9 cellular contexts compared by ENCODE assay signal in the genomic region with DNA sequence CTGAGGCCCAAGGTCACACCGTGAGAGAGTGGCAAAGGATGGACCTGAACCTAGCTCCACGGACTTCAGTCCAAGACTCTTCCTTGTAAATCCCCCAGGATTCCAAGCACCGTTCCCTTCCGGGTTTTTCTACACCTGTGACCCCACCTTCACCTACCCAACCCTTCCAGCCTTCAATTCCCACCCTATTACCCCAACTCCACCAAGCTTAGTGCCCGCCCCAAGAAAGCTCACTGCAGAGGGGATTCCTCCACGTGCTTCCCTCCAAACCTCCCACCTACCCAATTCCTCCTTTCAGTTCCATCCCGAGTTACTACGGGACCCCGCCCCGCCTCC. TPM values are rescaled to one million over a fixed set of nuclear protein-coding genes. Genes with fewer than 3 reads are reported as not detected.
DNase-seq lines count a peak whose midpoint lies in the region; ATAC-seq, FAIRE-seq and TF ChIP-seq lines count a peak whose summit lies in the region.
"Had no signal": no experiment of that assay in that cellular context is flagged by ENCODE, and none has a peak within 500 bp of the region (broad histone marks: within the 10 kb centered on the region; RNA-seq: fewer than 3 reads in every experiment).

No MANE protein-coding gene starts in this region.

- H3K36me3 ChIP-seq in Karpas-422 (ENCODE audit: insufficient read depth, low read length) = peaks cover 25% of the 10 kb centered on the region; the same call in 1 of the 2 replicates
- peaks cover 18% of the 10 kb centered on the region for H3K36me3 ChIP-seq in iPS-18a (ENCODE audit: control insufficient read depth, low read depth, low read length)

- peak; percentile 52 for DNase-seq in NCI-H1694 treated with DMSO at 0.1 percent for 48 hours (lab: John Stamatoyannopoulos, UW)
- no peak for DNase-seq in NCI-H1694 (lab: John Stamatoyannopoulos, UW)
- DNase-seq in Karpas-422 = no peak
- no peak for DNase-seq in activated naive CD8-positive, alpha-beta T cell treated with anti-CD3 and anti-CD28 coated beads, Interleukin-2, amount 10 ng/mL, durations not matched to agents 7 days and 5 days
- no peak for DNase-seq in stimulated activated naive B cell treated with anti-CD40 and anti-IgM and Interleukin-4, amounts not matched to agents 10 μg/mL and 1 μg/mL and 100 μg/mL, for 72 hours
- DNase-seq in GM12891 (ENCODE audit: insufficient read length, low spot score) = no peak
- no peak for DNase-seq in activated CD4-positive, CD25-positive, alpha-beta regulatory T cell (lab: John Stamatoyannopoulos, UW)

- peaks cover 15% of the 10 kb centered on the region for H3K36me3 Mint-ChIP-seq in activated naive CD8-positive, alpha-beta T cell treated with anti-CD3 and anti-CD28 coated beads, Interleukin-2, amount 10 ng/mL, durations not matched to agents 7 days and 5 days
- H3K36me3 Mint-ChIP-seq in stimulated activated naive B cell treated with anti-CD40 and anti-IgM and Interleukin-4, amounts not matched to agents 10 μg/mL and 1 μg/mL and 100 μg/mL, for 72 hours = peaks cover 27 to 53% of the 10 kb centered on the region in 2 donors

- peak overlapping the region; percentile 70 for H3K4me2 ChIP-seq in Karpas-422 (ENCODE audit: low read depth, low read length, poor library complexity, severe bottlenecking)

- peaks cover 25% of the 10 kb centered on the region; the same call in 1 of the 2 replicates for H4K20me1 ChIP-seq in Karpas-422 (ENCODE audit: insufficient read depth, low read depth, low read length)

- peaks cover 29% of the 10 kb centered on the region for H3K4me1 Mint-ChIP-seq in activated naive CD8-positive, alpha-beta T cell treated with anti-CD3 and anti-CD28 coated beads, Interleukin-2, amount 10 ng/mL, durations not matched to agents 7 days and 5 days
- peaks cover 25 to 40% of the 10 kb centered on the region in 2 donors for H3K4me1 Mint-ChIP-seq in stimulated activated naive B cell treated with anti-CD40 and anti-IgM and Interleukin-4, amounts not matched to agents 10 μg/mL and 1 μg/mL and 100 μg/mL, for 72 hours

- H3K9ac ChIP-seq in Karpas-422 (ENCODE audit: low read length) (peak overlapping the region; percentile 94), iPS-18a (ENCODE audit: low read length) (peak overlapping the region; percentile 87)

- peak overlapping the region; percentile 95 for H3K27ac Mint-ChIP-seq in activated naive CD8-positive, alpha-beta T cell treated with anti-CD3 and anti-CD28 coated beads, Interleukin-2, amount 10 ng/mL, durations not matched to agents 7 days and 5 days
- peak overlapping the region; percentile 97 for H3K27ac Mint-ChIP-seq in stimulated activated naive B cell treated with anti-CD40 and anti-IgM and Interleukin-4, amounts not matched to agents 10 μg/mL and 1 μg/mL and 100 μg/mL, for 72 hours

- peaks cover 24% of the 10 kb centered on the region for H3K4me1 ChIP-seq in Karpas-422 (ENCODE audit: low read length)
- H3K4me1 ChIP-seq in iPS-18a (ENCODE audit: control insufficient read depth, low read depth, low read length) = peaks cover 16% of the 10 kb centered on the region

- FAIRE-seq in GM12891 (lab: Jason Lieb, UNC) = no peak

- H3K9me3 Mint-ChIP-seq in activated naive CD8-positive, alpha-beta T cell treated with anti-CD3 and anti-CD28 coated beads, Interleukin-2, amount 10 ng/mL, durations not matched to agents 7 days and 5 days = no peaks in the 10 kb centered on the region
- H3K9me3 Mint-ChIP-seq in stimulated activated naive B cell treated with anti-CD40 and anti-IgM and Interleukin-4, amounts not matched to agents 10 μg/mL and 1 μg/mL and 100 μg/mL, for 72 hours = no peaks in the 10 kb centered on the region

- no peak for ATAC-seq in activated naive CD8-positive, alpha-beta T cell treated with anti-CD3 and anti-CD28 coated beads, Interleukin-2, amount 10 ng/mL, durations not matched to agents 7 days and 5 days (ENCODE audit: low read depth)
- no peak for ATAC-seq in stimulated activated naive B cell treated with anti-CD40 and anti-IgM and Interleukin-4, amounts not matched to agents 10 μg/mL and 1 μg/mL and 100 μg/mL, for 72 hours (replicated peaks)

- H3K4me3 Mint-ChIP-seq in activated naive CD8-positive, alpha-beta T cell treated with anti-CD3 and anti-CD28 coated beads, Interleukin-2, amount 10 ng/mL, durations not matched to agents 7 days and 5 days = peak overlapping the region; percentile 94
- peak overlapping the region; percentile 88 to 90 for H3K4me3 Mint-ChIP-seq in stimulated activated naive B cell treated with anti-CD40 and anti-IgM and Interleukin-4, amounts not matched to agents 10 μg/mL and 1 μg/mL and 100 μg/mL, for 72 hours

- TF ChIP-seq POLR2A in GM12891 (IDR thresholded peaks at IDR 0.05; ENCODE audit: low read depth, low read length) = no peak

- H3K27me3 ChIP-seq in Karpas-422 (ENCODE audit: low read length) (no peaks in the 10 kb centered on the region), iPS-18a (ENCODE audit: control insufficient read depth, insufficient read depth, low read length) (no peaks in the 10 kb centered on the region)

- peak overlapping the region; percentile 74 for H3K4me3 ChIP-seq in Karpas-422 (ENCODE audit: low read length)
- H3K4me3 ChIP-seq in iPS-18a (ENCODE audit: low read length) = peak overlapping the region; percentile 94

- no peak overlapping the region for H2AFZ ChIP-seq in Karpas-422 (ENCODE audit: low read length)

- POLR2A ChIA-PET in activated naive CD8-positive, alpha-beta T cell treated with anti-CD3 and anti-CD28 coated beads, Interleukin-2, amount 10 ng/mL, durations not matched to agents 7 days and 5 days (lab: Charles Lee) = interaction anchor here (0.6 to 4.2 kb wide), 25 partner anchors 9 to 448 kb away, joined by 3 to 24 read pairs (median 4); partner anchors contain the start of genes GLMP, KHDC4, PMF1 and SEMA4A

- no peaks in the 10 kb centered on the region for H3K27me3 Mint-ChIP-seq in activated naive CD8-positive, alpha-beta T cell treated with anti-CD3 and anti-CD28 coated beads, Interleukin-2, amount 10 ng/mL, durations not matched to agents 7 days and 5 days
- H3K27me3 Mint-ChIP-seq in stimulated activated naive B cell treated with anti-CD40 and anti-IgM and Interleukin-4, amounts not matched to agents 10 μg/mL and 1 μg/mL and 100 μg/mL, for 72 hours = no peaks in the 10 kb centered on the region

- peaks cover 63% of the 10 kb centered on the region for H3K79me2 ChIP-seq in Karpas-422 (ENCODE audit: low read length)

- H3K9me3 ChIP-seq in Karpas-422 (ENCODE audit: low read length) (no peaks in the 10 kb centered on the region), iPS-18a (ENCODE audit: control insufficient read depth, low read depth, low read length) (no peaks in the 10 kb centered on the region)

- H3K27ac ChIP-seq in Karpas-422 (ENCODE audit: low read length) = peak overlapping the region; percentile 73
- H3K27ac ChIP-seq in iPS-18a (ENCODE audit: low read length) = peak overlapping the region; percentile 46

- no peaks in the 10 kb centered on the region for H3K9me2 ChIP-seq in Karpas-422 (replicated peaks; ENCODE audit: insufficient read depth, low read length)

TF ChIP-seq in GM12891, 5 proteins besides CTCF, POLR2A, EP300 and RAD21:
- no peak for TF ChIP-seq POLR2AphosphoS5 (IDR thresholded peaks at IDR 0.05; ENCODE audit: low read depth, low read length)
- no peak for TF ChIP-seq TAF1 (IDR thresholded peaks at IDR 0.05; ENCODE audit: low read depth, low read length)
- no peak for TF ChIP-seq PAX5 (IDR thresholded peaks at IDR 0.05; ENCODE audit: insufficient read depth, low read length, severe bottlenecking)
- TF ChIP-seq SPI1 (IDR thresholded peaks at IDR 0.05; ENCODE audit: low read depth, low read length) = no peak
- no peak for TF ChIP-seq POU2F2 (IDR thresholded peaks at IDR 0.05; ENCODE audit: low read depth, low read length)

RNA-seq across cellular contexts. Expression of gene SMG5, which starts 0.5 kb away (rescaled TPM):
- 53.7 and 64.6 TPM in 2 replicates for total RNA-seq in Karpas-422 (2014; rRNA removed; shearing (Covaris generic); ENCODE audit: low replicate concordance)
- total RNA-seq in activated naive CD8-positive, alpha-beta T cell treated with anti-CD3 and anti-CD28 coated beads, Interleukin-2, amount 10 ng/mL, durations not matched to agents 7 days and 5 days = 10 to 100 TPM; 72.3 to 76.4 TPM
- polyA plus RNA-seq in GM12891 (2012; ENCODE audit: low read depth, missing spikeins) = 30.6 TPM

RNA-seq across cellular contexts. Expression of gene TMEM79, which starts 2.0 kb away (rescaled TPM):
- total RNA-seq in Karpas-422 (2014; rRNA removed; shearing (Covaris generic); ENCODE audit: low replicate concordance) = 6.1 and 9.8 TPM in 2 replicates
- total RNA-seq in activated naive CD8-positive, alpha-beta T cell treated with anti-CD3 and anti-CD28 coated beads, Interleukin-2, amount 10 ng/mL, durations not matched to agents 7 days and 5 days = 10 to 100 TPM; 12.3 to 12.8 TPM
- polyA plus RNA-seq in GM12891 (2012; ENCODE audit: low read depth, missing spikeins) = 2.9 TPM

RNA-seq across cellular contexts. Expression of gene GLMP, which starts 13.4 kb away (rescaled TPM):
- 17.7 and 39.1 TPM in 2 replicates for total RNA-seq in Karpas-422 (2014; rRNA removed; shearing (Covaris generic); ENCODE audit: low replicate concordance)
- total RNA-seq in activated naive CD8-positive, alpha-beta T cell treated with anti-CD3 and anti-CD28 coated beads, Interleukin-2, amount 10 ng/mL, durations not matched to agents 7 days and 5 days = 10 to 100 TPM; 27.5 to 27.8 TPM
- 30.7 TPM for polyA plus RNA-seq in GM12891 (2012; ENCODE audit: low read depth, missing spikeins)

RNA-seq across cellular contexts. Expression of gene VHLL, which starts 17.0 kb away (rescaled TPM):
- total RNA-seq in Karpas-422 (2014; rRNA removed; shearing (Covaris generic); ENCODE audit: low replicate concordance) = not detected in 2 replicates
- total RNA-seq in activated naive CD8-positive, alpha-beta T cell treated with anti-CD3 and anti-CD28 coated beads, Interleukin-2, amount 10 ng/mL, durations not matched to agents 7 days and 5 days = not detected
- not detected for polyA plus RNA-seq in GM12891 (2012; ENCODE audit: low read depth, missing spikeins)
- polyA plus RNA-seq: adipose tissue had no signal

RNA-seq across cellular contexts. Expression of gene PAQR6, which starts 34.3 kb away (rescaled TPM):
- 7.6 and 10.0 TPM in 2 replicates for total RNA-seq in Karpas-422 (2014; rRNA removed; shearing (Covaris generic); ENCODE audit: low replicate concordance)
- 1 to 10 TPM; 7.0 TPM for total RNA-seq in activated naive CD8-positive, alpha-beta T cell treated with anti-CD3 and anti-CD28 coated beads, Interleukin-2, amount 10 ng/mL, durations not matched to agents 7 days and 5 days
- polyA plus RNA-seq in GM12891 (2012; ENCODE audit: low read depth, missing spikeins) = 3.2 TPM
